21 cellular contexts compared by ENCODE assay signal in the genomic region with DNA sequence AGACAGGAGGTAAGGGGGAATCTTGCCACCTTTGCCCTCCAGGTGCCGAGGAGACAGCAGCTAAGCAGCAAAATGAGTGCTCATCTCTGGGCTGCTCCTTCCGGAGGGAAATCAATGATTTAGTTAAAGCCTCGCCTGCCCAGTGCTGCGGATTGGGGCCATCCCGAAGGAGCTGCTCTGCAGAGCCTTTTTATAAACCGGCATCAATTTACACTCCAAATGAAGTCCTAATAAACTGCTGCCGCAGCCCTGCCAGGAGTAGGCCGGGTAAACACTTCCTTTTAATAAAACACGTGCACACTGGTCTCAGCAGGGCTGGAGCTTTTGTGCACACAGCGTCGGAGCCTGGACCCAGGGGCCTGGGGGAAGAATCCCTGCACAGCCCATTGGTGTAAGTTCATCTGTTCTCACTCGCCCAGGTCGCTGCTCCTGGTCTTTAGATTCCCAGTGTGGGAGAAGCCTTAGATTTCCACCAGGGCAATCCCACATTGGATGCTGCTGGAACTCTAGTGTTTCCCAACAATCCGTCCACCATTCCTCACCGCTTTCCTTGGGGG.
A peak's percentile ranks its signal among the peaks of the same experiment; 100 is the strongest.
DNase-seq lines count a peak whose midpoint lies in the region; TF ChIP-seq lines count a peak whose summit lies in the region.
"Had no signal": no experiment of that assay in that cellular context is flagged by ENCODE, and none has a peak within 500 bp of the region (broad histone marks: within the 10 kb centered on the region; RNA-seq: fewer than 3 reads in every experiment).

No MANE protein-coding gene starts in this region.

- CTCF ChIA-PET in HEK293 (lab: Yijun Ruan, JAX), result no interaction called here

- TF ChIP-seq CTCF in HEK293 (tag by site-specific recombination; IDR thresholded peaks at IDR 0.05) (no peak), prostate gland (IDR thresholded peaks at IDR 0.05) (no peak)

- 20% methylated on average over 15 of the region's 15 CpGs for WGBS in prostate gland

- peak; percentile 14 for DNase-seq in NCI-H1092 treated with DMSO at 0.1 percent for 48 hours (lab: John Stamatoyannopoulos, UW)
- DNase-seq in NCI-H1092 (lab: John Stamatoyannopoulos, UW), result no peak
- peak; percentile 81 for DNase-seq in NCI-H510A treated with DMSO at 0.1 percent for 48 hours (lab: John Stamatoyannopoulos, UW)
- peak; percentile 56 for DNase-seq in prostate gland (ENCODE audit: low spot score)
- no peak for DNase-seq in superior temporal gyrus (ENCODE audit: extremely low spot score)
- no peak for DNase-seq in NCI-H526 treated with DMSO at 0.1 percent for 48 hours (lab: John Stamatoyannopoulos, UW)
- DNase-seq in stimulated activated CD4-positive, alpha-beta T cell treated with anti-CD3 and anti-CD28 coated beads, Interleukin-2, amount 100 ng/mL, for 24 hours, result no peak
- DNase-seq: 8988T, COR-L47, DMS 273 treated with DMSO at 0.1 percent for 48 hours, EL, HFFc6, NCI-H1436 treated with DMSO at 0.1 percent for 48 hours, NCI-H2081, NCI-H446, PC-3, SIG-M5 had no signal

- H3K36me3 ChIP-seq in HEK293 (ENCODE audit: control insufficient read depth in 2 of 2, insufficient read depth in 1 of 2, low read length in 2 of 2), result no peaks in the 10 kb centered on the region
- H3K36me3 ChIP-seq in prostate gland, result no peaks in the 10 kb centered on the region

- intact Hi-C loops in prostate gland (cut with DNase I), result no loop called here

- POLR2A ChIA-PET in HEK293 (lab: Yijun Ruan, JAX), result no interaction called here

- peaks cover 5% of the 10 kb centered on the region; the same call in 1 of the 2 replicates for H3K4me1 ChIP-seq in HEK293 (ENCODE audit: control insufficient read depth, insufficient read depth, low read length)
- no peaks in the 10 kb centered on the region for H3K4me1 ChIP-seq in prostate gland (replicated peaks)

- no peak overlapping the region for H3K27ac ChIP-seq in HEK293 (ENCODE audit: extremely low read depth, low read depth, low read length)
- no peak overlapping the region for H3K27ac ChIP-seq in prostate gland
- H3K27ac ChIP-seq: KMS-11, RWPE1 had no signal

- H3K4me3 ChIP-seq in HEK293 (ENCODE audit: low read depth, low read length), result no peak overlapping the region
- H3K4me3 ChIP-seq in prostate gland, result no peak overlapping the region
- H3K4me3 ChIP-seq: GM12878 had no signal

- H3K9me3 ChIP-seq in HEK293 (ENCODE audit: control insufficient read depth, insufficient read depth, low read depth, low read length), result no peaks in the 10 kb centered on the region
- H3K9me3 ChIP-seq in prostate gland, result no peaks in the 10 kb centered on the region

- no peak for TF ChIP-seq POLR2A in prostate gland (IDR thresholded peaks at IDR 0.05)

- no peaks in the 10 kb centered on the region for H3K27me3 ChIP-seq in prostate gland (replicated peaks; ENCODE audit: insufficient read depth)

TF ChIP-seq in HEK293, 187 proteins besides CTCF, POLR2A, EP300 and RAD21:
- no peak for TF ChIP-seq ZNF600 (tag by site-specific recombination; IDR thresholded peaks at IDR 0.05)
- TF ChIP-seq ZNF610 (tag by site-specific recombination; IDR thresholded peaks at IDR 0.05; ENCODE audit: borderline replicate concordance), result no peak
- TF ChIP-seq ZNF335 (tag by site-specific recombination; conservative IDR thresholded peaks at IDR 0.05), result 0 out of 2 replicates have a peak, but pooled peaks have one; percentile 17
- no peak for TF ChIP-seq ZFP37 (tag by site-specific recombination; IDR thresholded peaks at IDR 0.05)
- TF ChIP-seq, protein P1, sequence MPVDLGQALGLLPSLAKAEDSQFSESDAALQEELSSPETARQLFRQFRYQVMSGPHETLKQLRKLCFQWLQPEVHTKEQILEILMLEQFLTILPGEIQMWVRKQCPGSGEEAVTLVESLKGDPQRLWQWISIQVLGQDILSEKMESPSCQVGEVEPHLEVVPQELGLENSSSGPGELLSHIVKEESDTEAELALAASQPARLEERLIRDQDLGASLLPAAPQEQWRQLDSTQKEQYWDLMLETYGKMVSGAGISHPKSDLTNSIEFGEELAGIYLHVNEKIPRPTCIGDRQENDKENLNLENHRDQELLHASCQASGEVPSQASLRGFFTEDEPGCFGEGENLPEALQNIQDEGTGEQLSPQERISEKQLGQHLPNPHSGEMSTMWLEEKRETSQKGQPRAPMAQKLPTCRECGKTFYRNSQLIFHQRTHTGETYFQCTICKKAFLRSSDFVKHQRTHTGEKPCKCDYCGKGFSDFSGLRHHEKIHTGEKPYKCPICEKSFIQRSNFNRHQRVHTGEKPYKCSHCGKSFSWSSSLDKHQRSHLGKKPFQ (tag by site-specific recombination; IDR thresholded peaks at IDR 0.05), result 0 out of 2 replicates have a peak, but pooled peaks have one; percentile 16
- TF ChIP-seq, protein P2, sequence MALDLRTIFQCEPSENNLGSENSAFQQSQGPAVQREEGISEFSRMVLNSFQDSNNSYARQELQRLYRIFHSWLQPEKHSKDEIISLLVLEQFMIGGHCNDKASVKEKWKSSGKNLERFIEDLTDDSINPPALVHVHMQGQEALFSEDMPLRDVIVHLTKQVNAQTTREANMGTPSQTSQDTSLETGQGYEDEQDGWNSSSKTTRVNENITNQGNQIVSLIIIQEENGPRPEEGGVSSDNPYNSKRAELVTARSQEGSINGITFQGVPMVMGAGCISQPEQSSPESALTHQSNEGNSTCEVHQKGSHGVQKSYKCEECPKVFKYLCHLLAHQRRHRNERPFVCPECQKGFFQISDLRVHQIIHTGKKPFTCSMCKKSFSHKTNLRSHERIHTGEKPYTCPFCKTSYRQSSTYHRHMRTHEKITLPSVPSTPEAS (tag by site-specific recombination; IDR thresholded peaks at IDR 0.05), result peak; percentile 39; the same call in 1 of the 2 replicates
- TF ChIP-seq GLIS2 (tag by site-specific recombination; IDR thresholded peaks at IDR 0.05), result no peak
- TF ChIP-seq ZNF560 (tag by site-specific recombination; IDR thresholded peaks at IDR 0.05; ENCODE audit: borderline replicate concordance), result no peak
- TF ChIP-seq ZBTB17 (tag by site-specific recombination; IDR thresholded peaks at IDR 0.05), result peak; percentile 53; the same call in 1 of the 2 replicates
- no peak for TF ChIP-seq ZBTB1 (tag by site-specific recombination; IDR thresholded peaks at IDR 0.05)

Comparison
In these comparisons a context has a peak if more than half of its experiments do, and no peak if none do; other contexts are left out.
1. DNase-seq: peak in NCI-H1092 treated with DMSO at 0.1 percent for 48 hours (single experiment), NCI-H510A treated with DMSO at 0.1 percent for 48 hours (single experiment) and prostate gland (single experiment); none in NCI-H1092 (single experiment), superior temporal gyrus (single experiment), NCI-H526 treated with DMSO at 0.1 percent for 48 hours (single experiment) and stimulated activated CD4-positive, alpha-beta T cell treated with anti-CD3 and anti-CD28 coated beads, Interleukin-2, amount 100 ng/mL, for 24 hours (0 of 2).